Comparison of ENCODE assay signal across 8 cellular contexts in genomic region chr7:149195180-149196150, GRCh38. TPM values are rescaled to one million over a fixed set of nuclear protein-coding genes. Genes with fewer than 3 reads are reported as not detected.
DNase-seq lines count a peak whose midpoint lies in the region; ATAC-seq and TF ChIP-seq lines count a peak whose summit lies in the region.

ZNF282 (plus strand) TSS chr7:149195546; CDS start chr7:149195590, 44 bp downstream.

- peak within 1 kb of the TSS; percentile 93 for H2AFZ ChIP-seq in fibroblast of lung (ENCODE audit: low read length)

- TF ChIP-seq POLR2A in Peyer's patch (IDR thresholded peaks at IDR 0.05) = peak; percentile 36 to 59

- H3K9me3 ChIP-seq in Peyer's patch (no peaks in the 10 kb centered on the region), fibroblast of lung (ENCODE audit: control insufficient read depth, insufficient read depth, low read depth, low read length) (no peaks in the 10 kb centered on the region)

- peaks cover 3% of the 10 kb centered on the region for H3K27me3 Mint-ChIP-seq in activated T-helper 1 cell treated with anti-CD3 and anti-CD28 coated beads, Interleukin-12 subunit alpha, Interleukin-12 subunit beta, Interleukin-2, Interleukin-4 antibody, amounts not matched to agents 30 ng/mL and 10 ng/mL and 1 ng/mL, durations not matched to agents 14 hours and 24 hours and 36 hours (ENCODE audit: insufficient read depth)
- peaks cover 0 to 2% (median 0%) of the 10 kb centered on the region in 5 donors for H3K27me3 Mint-ChIP-seq in naive thymus-derived CD8-positive, alpha-beta T cell

- H3K4me1 Mint-ChIP-seq in activated T-helper 1 cell treated with anti-CD3 and anti-CD28 coated beads, Interleukin-12 subunit alpha, Interleukin-12 subunit beta, Interleukin-2, Interleukin-4 antibody, amounts not matched to agents 30 ng/mL and 10 ng/mL and 1 ng/mL, durations not matched to agents 14 hours and 24 hours and 36 hours (ENCODE audit: low read depth) = peaks cover 55% of the 10 kb centered on the region
- peaks cover 13 to 45% (median 35%) of the 10 kb centered on the region in 4 donors for H3K4me1 Mint-ChIP-seq in naive thymus-derived CD8-positive, alpha-beta T cell

- H3K4me3 ChIP-seq in Jurkat, Clone E6-1 (ENCODE audit: low read length) = peak within 1 kb of the TSS; percentile 86
- H3K4me3 ChIP-seq in Peyer's patch = peak within 1 kb of the TSS; percentile 84 to 97 (median 92)
- peak within 1 kb of the TSS; percentile 81 to 89 (median 84) for H3K4me3 ChIP-seq in fibroblast of lung (replicated peaks in 1 of 4; ENCODE audit: control extremely low read depth in 1 of 4, insufficient read depth in 1 of 4, low read depth in 3 of 4, low read length in 4 of 4)

- TF ChIP-seq CTCF in Peyer's patch (IDR thresholded peaks at IDR 0.05) (peak in 5 of 6 experiments; percentile 16 to 68 (median 58)), fibroblast of lung (conservative IDR thresholded peaks at IDR 0.05 in 1 of 2, IDR thresholded peaks at IDR 0.05 in 1 of 2; ENCODE audit: low read depth in 1 of 2, low read length in 2 of 2) (peak; percentile 68 to 70)

- peak; percentile 74 for DNase-seq in DMS79 treated with DMSO at 0.1 percent for 48 hours (lab: John Stamatoyannopoulos, UW)
- peak; percentile 59 for DNase-seq in Jurkat, Clone E6-1 (ENCODE audit: low read depth, low spot score)
- DNase-seq in Peyer's patch = peak; percentile 75 to 92 (median 90)
- peak; percentile 73 for DNase-seq in activated T-helper 1 cell treated with anti-CD3 and anti-CD28 coated beads, Interleukin-12 subunit alpha, Interleukin-12 subunit beta, Interleukin-2, Interleukin-4 antibody, amounts not matched to agents 30 ng/mL and 10 ng/mL and 1 ng/mL, durations not matched to agents 14 hours and 24 hours and 36 hours (ENCODE audit: low spot score)
- DNase-seq in fibroblast of lung (ENCODE audit: low read depth in 2 of 2) = peak; percentile 89
- DNase-seq in naive thymus-derived CD8-positive, alpha-beta T cell = peak; percentile 42 to 79 (median 60)
- peak; percentile 72 for DNase-seq in stimulated activated naive CD4-positive, alpha-beta T cell treated with Interleukin-2 at 50 U/mL for 16 hours (lab: John Stamatoyannopoulos, UW)

- H3K27ac Mint-ChIP-seq in activated T-helper 1 cell treated with anti-CD3 and anti-CD28 coated beads, Interleukin-12 subunit alpha, Interleukin-12 subunit beta, Interleukin-2, Interleukin-4 antibody, amounts not matched to agents 30 ng/mL and 10 ng/mL and 1 ng/mL, durations not matched to agents 14 hours and 24 hours and 36 hours = peak within 1 kb of the TSS; percentile 90
- H3K27ac Mint-ChIP-seq in naive thymus-derived CD8-positive, alpha-beta T cell = peak within 1 kb of the TSS; percentile 81 to 95 (median 89)

- H3K27ac ChIP-seq in Peyer's patch (peak within 1 kb of the TSS; percentile 74 to 99 (median 86)), fibroblast of lung (ENCODE audit: insufficient read depth, low read length) (peak within 1 kb of the TSS; percentile 75)

- intact Hi-C loops in activated T-helper 1 cell treated with anti-CD3 and anti-CD28 coated beads, Interleukin-12 subunit alpha, Interleukin-12 subunit beta, Interleukin-2, Interleukin-4 antibody, amounts not matched to agents 30 ng/mL and 10 ng/mL and 1 ng/mL, durations not matched to agents 14 hours and 24 hours and 36 hours (cut with micrococcal nuclease) = loop anchor here (1.0 to 10.0 kb wide), 13 partner anchors 15 to 429 kb away; partner anchors contain the start of genes PDIA4, ZNF212, ZNF398 and ZNF425

- H3K36me3 ChIP-seq in Peyer's patch (peaks cover 0 to 28% (median 0%) of the 10 kb centered on the region in 3 donors), fibroblast of lung (ENCODE audit: control insufficient read depth, insufficient read depth, low read length) (peaks cover 9% of the 10 kb centered on the region)

- H4K20me1 ChIP-seq in fibroblast of lung (ENCODE audit: control insufficient read depth, extremely low read depth, insufficient read depth, low read length) = no peaks in the 10 kb centered on the region

- H3K4me2 ChIP-seq in fibroblast of lung (ENCODE audit: extremely low read depth, insufficient read depth, low read length) = peak within 1 kb of the TSS; percentile 89

- no peaks in the 10 kb centered on the region for H3K9me3 Mint-ChIP-seq in activated T-helper 1 cell treated with anti-CD3 and anti-CD28 coated beads, Interleukin-12 subunit alpha, Interleukin-12 subunit beta, Interleukin-2, Interleukin-4 antibody, amounts not matched to agents 30 ng/mL and 10 ng/mL and 1 ng/mL, durations not matched to agents 14 hours and 24 hours and 36 hours
- H3K9me3 Mint-ChIP-seq in naive thymus-derived CD8-positive, alpha-beta T cell = no peaks in the 10 kb centered on the region

- peak within 1 kb of the TSS; percentile 84 for H3K9ac ChIP-seq in fibroblast of lung (ENCODE audit: insufficient read depth, low read length)

- peak within 1 kb of the TSS; percentile 90 for H3K4me3 Mint-ChIP-seq in activated T-helper 1 cell treated with anti-CD3 and anti-CD28 coated beads, Interleukin-12 subunit alpha, Interleukin-12 subunit beta, Interleukin-2, Interleukin-4 antibody, amounts not matched to agents 30 ng/mL and 10 ng/mL and 1 ng/mL, durations not matched to agents 14 hours and 24 hours and 36 hours
- peak within 1 kb of the TSS; percentile 83 to 93 (median 91) for H3K4me3 Mint-ChIP-seq in naive thymus-derived CD8-positive, alpha-beta T cell

- no peaks in the 10 kb centered on the region for H3K27me3 ChIP-seq in Peyer's patch
- H3K27me3 ChIP-seq in fibroblast of lung (ENCODE audit: control insufficient read depth, insufficient read depth, low read length) = no peaks in the 10 kb centered on the region

- POLR2A ChIA-PET in naive thymus-derived CD8-positive, alpha-beta T cell (lab: Charles Lee) = interaction anchor here (0.7 to 1.6 kb wide), 8 partner anchors 34 to 430 kb away, joined by 3 to 10 read pairs (median 4); partner anchors contain the start of genes ZNF398, ZNF425 and ZNF786

- H3K36me3 Mint-ChIP-seq in activated T-helper 1 cell treated with anti-CD3 and anti-CD28 coated beads, Interleukin-12 subunit alpha, Interleukin-12 subunit beta, Interleukin-2, Interleukin-4 antibody, amounts not matched to agents 30 ng/mL and 10 ng/mL and 1 ng/mL, durations not matched to agents 14 hours and 24 hours and 36 hours (ENCODE audit: low read depth) = peaks cover 25% of the 10 kb centered on the region
- H3K36me3 Mint-ChIP-seq in naive thymus-derived CD8-positive, alpha-beta T cell = peaks cover 0 to 21% (median 11%) of the 10 kb centered on the region in 3 donors

- ATAC-seq in GM21619 (IDR thresholded peaks at IDR 0.05; ENCODE audit: unreplicated experiment) = peak; percentile 93
- ATAC-seq in naive thymus-derived CD8-positive, alpha-beta T cell = peak; percentile 85 to 86

- peaks cover 0 to 15% (median 7%) of the 10 kb centered on the region in 4 donors for H3K4me1 ChIP-seq in Peyer's patch
- H3K4me1 ChIP-seq in fibroblast of lung (ENCODE audit: control insufficient read depth, extremely low read depth, insufficient read depth, low read length) = peaks cover 10% of the 10 kb centered on the region

- peaks cover 25% of the 10 kb centered on the region for H3K79me2 ChIP-seq in fibroblast of lung (ENCODE audit: control insufficient read depth, insufficient read depth, low read length)

RNA-seq across cellular contexts. Expression of gene ZNF282, which starts in this region (rescaled TPM):
- 15.9 TPM for polyA plus RNA-seq in Jurkat, Clone E6-1 (2012; ENCODE audit: insufficient read depth, insufficient read length)
- total RNA-seq in Peyer's patch = 10 to 100 TPM; 22.8 to 37.3 (median 31.7) TPM
- total RNA-seq in activated T-helper 1 cell treated with anti-CD3 and anti-CD28 coated beads, Interleukin-12 subunit alpha, Interleukin-12 subunit beta, Interleukin-2, Interleukin-4 antibody, amounts not matched to agents 30 ng/mL and 10 ng/mL and 1 ng/mL, durations not matched to agents 14 hours and 24 hours and 36 hours = 49.4 and 55.8 TPM in 2 replicates
- total RNA-seq in fibroblast of lung = 16.7 and 23.1 TPM in 2 replicates
- polyA plus RNA-seq in fibroblast of lung = 6.8 and 7.4 TPM in 2 replicates
- 11.2 and 12.3 TPM in 2 replicates for polyA plus RNA-seq in fibroblast of lung (2012)
- polyA minus RNA-seq in fibroblast of lung (ENCODE audit: low replicate concordance) = 9.9 and 11.6 TPM in 2 replicates
- total RNA-seq in naive thymus-derived CD8-positive, alpha-beta T cell = 10 to 100 TPM; 19.1 to 19.5 TPM
- 1 to 10 TPM in 1 of 3 donors, under 1 TPM in 2; 0.66 to 1.1 (median 0.90) TPM for polyA plus RNA-seq in naive thymus-derived CD8-positive, alpha-beta T cell

Comparison
In these comparisons a context has a peak if more than half of its experiments do, and no peak if none do; other contexts are left out.
1. Peak in every context shown above with its lines: DNase-seq, ATAC-seq, H3K4me3 ChIP-seq and H3K27ac ChIP-seq.